ENCODE assay signal across 20 cellular contexts in genomic region chr4:174650711-174651355, GRCh38.
"Had no signal": no experiment of that assay in that cellular context is flagged by ENCODE, and none has a peak within 500 bp of the region (broad histone marks: within the 10 kb centered on the region; RNA-seq: fewer than 3 reads in every experiment).

No MANE protein-coding gene starts in this region.

- FAIRE-seq: RCC 7860 had no signal

- H3K27me3 ChIP-seq: MG63 had no signal

- ATAC-seq: SK-N-SH treated with all-trans-retinoic acid at 6 μM for 48 hours had no signal

- H3K4me3 ChIP-seq: MG63 had no signal

- H3K9me3 ChIP-seq: MG63 had no signal

- DNase-seq: Karpas-422, KG1, MG63, NCI-H1092, NCI-H1105 treated with DMSO at 0.1 percent for 48 hours, NCI-H1417 treated with DMSO at 0.1 percent for 48 hours, NCI-H146, NCI-H1694 treated with DMSO at 0.1 percent for 48 hours, NCI-H1930, NCI-H2081, NCI-H2107, NCI-H2227 treated with DMSO at 0.1 percent for 48 hours, NCI-H524, NCI-H526 treated with DMSO at 0.1 percent for 48 hours, NCI-H774, Right ventricle myocardium superior, RPMI8226, SIG-M5 had no signal

- H3K36me3 ChIP-seq: MG63 had no signal
